Comparison of ENCODE assay signal across 8 cellular contexts in the genomic region with DNA sequence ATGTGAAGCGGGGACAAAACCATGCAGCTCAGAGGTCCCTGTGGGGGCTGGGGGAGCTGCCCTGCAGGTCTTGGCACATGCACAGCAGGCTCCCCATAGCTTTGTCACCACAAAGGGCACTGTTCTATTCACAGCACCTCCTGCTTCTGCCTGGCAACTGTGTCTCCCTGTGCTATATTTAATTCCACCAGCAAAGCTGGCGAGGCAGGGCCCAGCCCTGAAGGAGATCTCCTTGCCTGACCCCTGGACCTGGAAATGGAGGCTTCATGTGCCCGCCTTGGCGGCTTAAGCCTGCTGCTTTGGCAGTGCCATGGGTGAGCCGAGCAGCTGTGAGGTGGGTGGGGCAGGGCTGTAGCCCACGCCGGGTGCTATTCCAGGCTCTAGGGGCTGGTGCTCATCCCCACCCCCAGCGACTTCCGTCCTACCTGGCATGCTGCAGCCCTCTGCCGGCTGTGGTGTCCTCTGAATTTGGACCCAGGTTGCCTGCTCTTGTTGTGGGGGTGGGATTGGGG. TPM values are rescaled to one million over a fixed set of nuclear protein-coding genes. Genes with fewer than 3 reads are reported as not detected.
A peak's percentile ranks its signal among the peaks of the same experiment; 100 is the strongest.
DNase-seq lines count a peak whose midpoint lies in the region; ATAC-seq and TF ChIP-seq lines count a peak whose summit lies in the region.

No MANE protein-coding gene starts in this region.

- intact Hi-C loops in left colon (cut with DNase I, micrococcal nuclease): loop anchor here in 1 of 2 donors (2.0 kb wide), 1 partner anchor 111 kb away; a partner anchor contains a TSS

- no peak for TF ChIP-seq POLR2A in tibial nerve (IDR thresholded peaks at IDR 0.05)

- TF ChIP-seq EP300 in tibial nerve (IDR thresholded peaks at IDR 0.05): no peak

- H3K36me3 ChIP-seq in adipocyte (ENCODE audit: control insufficient read depth, insufficient read depth, low read length, severe bottlenecking) (no peaks in the 10 kb centered on the region), tibial nerve (peaks cover 0 to 21% (median 0%) of the 10 kb centered on the region in 3 donors)

- H3K27me3 ChIP-seq in adipocyte (replicated peaks; ENCODE audit: control insufficient read depth, insufficient read depth, low read length) (no peaks in the 10 kb centered on the region), tibial nerve (no peaks in the 10 kb centered on the region)

- peak; percentile 70 for ATAC-seq in left colon

- peak in 8 of 14 donors; percentile 10 to 59 (median 48) for DNase-seq in C1 segment of cervical spinal cord (lab: John Stamatoyannopoulos, UW)
- peak; percentile 72 for DNase-seq in LHCN-M2 (ENCODE audit: low read depth)
- DNase-seq in adipocyte (ENCODE audit: low read depth): no peak
- DNase-seq in left colon: peak; percentile 80 to 85
- no peak for DNase-seq in tibial nerve (ENCODE audit: low spot score in 2 of 2)
- no peak for DNase-seq in Ammon's horn (ENCODE audit: low spot score)
- no peak for DNase-seq in NCI-H2171 (lab: John Stamatoyannopoulos, UW)
- no peak for DNase-seq in NCI-H2227 treated with DMSO at 0.1 percent for 48 hours (lab: John Stamatoyannopoulos, UW)

- H3K4me1 ChIP-seq in adipocyte (ENCODE audit: control insufficient read depth, insufficient read depth, low read length): peaks cover 42% of the 10 kb centered on the region
- peaks cover 0 to 78% (median 35%) of the 10 kb centered on the region in 4 donors for H3K4me1 ChIP-seq in tibial nerve

- peak overlapping the region; percentile 55 to 91 (median 82) for H3K27ac ChIP-seq in tibial nerve

- no peak for TF ChIP-seq CTCF in tibial nerve (IDR thresholded peaks at IDR 0.05)

- H3K9ac ChIP-seq in adipocyte (ENCODE audit: low read length): peak overlapping the region; percentile 74

- no peaks in the 10 kb centered on the region for H3K9me3 ChIP-seq in adipocyte (ENCODE audit: control insufficient read depth, low read length)
- no peaks in the 10 kb centered on the region for H3K9me3 ChIP-seq in tibial nerve

- peak overlapping the region; percentile 23 for H3K4me3 ChIP-seq in adipocyte (ENCODE audit: low read length)
- no peak overlapping the region for H3K4me3 ChIP-seq in tibial nerve

- WGBS in tibial nerve, 2 donors: 34 to 60% methylated on average over 2 to 10 of the region's 10 CpGs

RNA-seq across cellular contexts. Expression of a gene that starts 6.8 kb away (rescaled TPM):
- total RNA-seq in LHCN-M2 (2014; rRNA removed): 0.11 TPM in 1 of 2 replicates, not detected in the other
- 0.13 TPM for polyA plus RNA-seq in LHCN-M2 (2012)
- 10 to 100 TPM; 85.0 to 89.2 TPM for total RNA-seq in left colon
- total RNA-seq in tibial nerve: 10 to 100 TPM; 20.1 to 48.7 (median 27.7) TPM

RNA-seq across cellular contexts. Expression of a gene that starts 38.5 kb away (rescaled TPM):
- 11.9 and 13.0 TPM in 2 replicates for total RNA-seq in LHCN-M2 (2014; rRNA removed)
- 4.2 TPM for polyA plus RNA-seq in LHCN-M2 (2012)
- 1 to 10 TPM; 3.1 to 6.2 TPM for total RNA-seq in left colon
- total RNA-seq in tibial nerve: 10 to 100 TPM in 2 of 4 donors, 1 to 10 TPM in 2; 6.3 to 12.6 (median 9.5) TPM

Comparison
In these comparisons a context has a peak if more than half of its experiments do, and no peak if none do; other contexts are left out.
1. DNase-seq: peak in C1 segment of cervical spinal cord (8 of 14), LHCN-M2 (single experiment) and left colon (2 of 2); none in adipocyte (single experiment), tibial nerve (0 of 2), Ammon's horn (single experiment), NCI-H2171 (single experiment) and NCI-H2227 treated with DMSO at 0.1 percent for 48 hours (single experiment).
2. RNA of a gene that starts 6.8 kb away (total RNA-seq): 85.0 to 89.2 TPM in left colon and 20.1 to 48.7 TPM in tibial nerve; 0.11 TPM in LHCN-M2; every median in the first group is over 10 times any median in the second.